In the genomic region with DNA sequence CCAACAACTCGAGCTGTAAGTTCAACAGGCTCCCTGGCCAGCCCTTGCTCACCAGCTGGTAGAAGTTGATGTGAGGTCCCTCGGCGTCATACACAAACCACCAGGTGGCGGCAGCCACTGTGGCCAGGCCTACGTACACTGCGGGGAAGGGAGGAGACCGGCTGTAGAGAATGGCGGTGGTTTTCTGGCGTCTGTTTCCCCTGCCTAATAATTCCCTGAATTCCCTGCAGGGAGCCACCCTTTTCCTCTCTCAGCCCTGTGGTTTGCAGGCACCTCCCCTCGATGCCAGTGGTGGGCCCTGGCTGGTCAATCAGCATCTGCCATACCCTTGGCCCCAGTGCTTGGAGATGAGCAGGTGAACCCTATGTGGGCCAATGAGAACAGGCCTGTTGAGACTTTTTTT, we compare ENCODE assay signal across 8 cellular contexts. TPM values are rescaled to one million over a fixed set of nuclear protein-coding genes. Genes with fewer than 3 reads are reported as not detected.
DNase-seq lines count a peak whose midpoint lies in the region; ATAC-seq and TF ChIP-seq lines count a peak whose summit lies in the region.

No MANE protein-coding gene starts in this region.

- H3K27ac ChIP-seq in OCI-LY3 (ENCODE audit: low read length) (no peak overlapping the region), mammary epithelial cell (ENCODE audit: insufficient read depth, low read depth, low read length) (no peak overlapping the region), thyroid gland (no peak overlapping the region)

- ATAC-seq in left colon (peak; percentile 92), HG02763 (IDR thresholded peaks at IDR 0.05; ENCODE audit: unreplicated experiment) (no peak)

- no peak for TF ChIP-seq POLR2A in thyroid gland (IDR thresholded peaks at IDR 0.05)

- WGBS in mammary epithelial cell (ENCODE audit: low coverage, missing lambda C conversion rate), result 35% methylated on average over 9 of the region's 10 CpGs
- 15 to 25% methylated on average over 5 to 10 of the region's 10 CpGs for WGBS in thyroid gland, 2 donors

- dilution Hi-C loops in mammary epithelial cell (cut with HindIII; ENCODE audit: low sequenced_read_pairs), result loop anchor here (5.0 kb wide), 1 partner anchor 37 kb away; no protein-coding TSS in a partner anchor

- CTCF ChIA-PET in mammary epithelial cell (lab: Charles Lee; ENCODE audit: low non-redundant PET), result interaction anchor here (0.6 kb wide), 1 partner anchor 369 kb away, joined by 3 read pairs; no protein-coding TSS in a partner anchor

- DNase-seq in AG10803 (ENCODE audit: low read depth) (peak; percentile 21), GM20000 (ENCODE audit: low spot score) (peak; percentile 78), mammary epithelial cell (peak; percentile 32), left colon (peak; percentile 64 to 80), thyroid gland (peak; percentile 80 to 83), hippocampal formation (lab: John Stamatoyannopoulos, UW) (no peak)

- H3K36me3 ChIP-seq in OCI-LY3 (replicated peaks; ENCODE audit: low read depth, low read length) (peaks cover 25% of the 10 kb centered on the region), mammary epithelial cell (ENCODE audit: insufficient read depth, low read length) (no peaks in the 10 kb centered on the region), thyroid gland (no peaks in the 10 kb centered on the region)

- H3K4me1 ChIP-seq in OCI-LY3 (ENCODE audit: low read length), result no peaks in the 10 kb centered on the region
- no peaks in the 10 kb centered on the region for H3K4me1 ChIP-seq in mammary epithelial cell (ENCODE audit: insufficient read depth, low read length)
- H3K4me1 ChIP-seq in thyroid gland, result no peaks in the 10 kb centered on the region

- H3K79me2 ChIP-seq in OCI-LY3 (ENCODE audit: low read length) (no peaks in the 10 kb centered on the region), mammary epithelial cell (ENCODE audit: insufficient read depth, low read length) (no peaks in the 10 kb centered on the region)

- H3K4me3 ChIP-seq in AG10803 (ENCODE audit: low read length), result no peak overlapping the region
- H3K4me3 ChIP-seq in OCI-LY3 (ENCODE audit: low read length), result no peak overlapping the region
- no peak overlapping the region for H3K4me3 ChIP-seq in mammary epithelial cell (replicated peaks in 1 of 3; ENCODE audit: insufficient read depth in 1 of 3, low read depth in 2 of 3, low read length in 3 of 3)
- H3K4me3 ChIP-seq in thyroid gland (replicated peaks in 1 of 3), result no peak overlapping the region

- H3K4me2 ChIP-seq in OCI-LY3 (ENCODE audit: low read length), result no peak overlapping the region
- no peak overlapping the region for H3K4me2 ChIP-seq in mammary epithelial cell (ENCODE audit: insufficient read depth, low read depth, low read length)

- in situ Hi-C loops in mammary epithelial cell (cut with MboI; ENCODE audit: low sequenced_read_pairs in 2 of 2), result no loop called here

- H2AFZ ChIP-seq in OCI-LY3 (ENCODE audit: low read depth, low read length) (no peak overlapping the region), mammary epithelial cell (ENCODE audit: low read depth, low read length) (peak overlapping the region; percentile 52)

- no peak overlapping the region for H3K9ac ChIP-seq in OCI-LY3 (ENCODE audit: low read length)
- no peak overlapping the region for H3K9ac ChIP-seq in mammary epithelial cell (ENCODE audit: insufficient read depth, low read length)

- no peaks in the 10 kb centered on the region for H4K20me1 ChIP-seq in OCI-LY3 (ENCODE audit: insufficient read depth, low read length)
- H4K20me1 ChIP-seq in mammary epithelial cell (ENCODE audit: insufficient read depth, low read length), result no peaks in the 10 kb centered on the region

- BruUV-seq in mammary epithelial cell (replicated peaks; lab: Mats Ljungman, UMichigan), result no TSS peak

- intact Hi-C loops in mammary epithelial cell (cut with micrococcal nuclease) (loop anchor here (1.0 to 2.0 kb wide), 4 partner anchors 70 to 478 kb away; no protein-coding TSS in a partner anchor), left colon (cut with DNase I, micrococcal nuclease) (no loop called here), thyroid gland (cut with DNase I) (loop anchor here (5.0 to 10.0 kb wide), 2 partner anchors 67 to 140 kb away; no protein-coding TSS in a partner anchor)

- H3K9me3 ChIP-seq in OCI-LY3 (ENCODE audit: insufficient read depth, low read length), result no peaks in the 10 kb centered on the region
- no peaks in the 10 kb centered on the region for H3K9me3 ChIP-seq in mammary epithelial cell (replicated peaks; ENCODE audit: insufficient read depth, low read length)
- H3K9me3 ChIP-seq in thyroid gland, result no peaks in the 10 kb centered on the region

- H3K27me3 ChIP-seq in OCI-LY3 (ENCODE audit: low read depth, low read length), result no peaks in the 10 kb centered on the region
- no peaks in the 10 kb centered on the region for H3K27me3 ChIP-seq in mammary epithelial cell (ENCODE audit: insufficient read depth, low read length)
- H3K27me3 ChIP-seq in thyroid gland, result no peaks in the 10 kb centered on the region

- TF ChIP-seq CTCF in AG10803 (conservative IDR thresholded peaks at IDR 0.05; ENCODE audit: low read length), result peak; percentile 33
- peak; percentile 48 for TF ChIP-seq CTCF in GM20000 (IDR thresholded peaks at IDR 0.05; ENCODE audit: extremely low read depth, missing control alignments)
- TF ChIP-seq CTCF in OCI-LY3 (IDR thresholded peaks at IDR 0.05; ENCODE audit: low read depth, low read length), result peak; percentile 43
- TF ChIP-seq CTCF in mammary epithelial cell (conservative IDR thresholded peaks at IDR 0.05 in 1 of 2, IDR thresholded peaks at IDR 0.05 in 1 of 2; ENCODE audit: extremely low read depth in 1 of 2, insufficient read depth in 1 of 2, low read depth in 1 of 2, low read length in 2 of 2), result peak; percentile 24 to 65
- peak; percentile 31 to 78 (median 72) for TF ChIP-seq CTCF in thyroid gland (IDR thresholded peaks at IDR 0.05)

RNA-seq across cellular contexts. Expression of gene P2RX1, which starts 18.9 kb away (rescaled TPM):
- total RNA-seq in mammary epithelial cell, result not detected
- polyA plus RNA-seq in mammary epithelial cell, result not detected
- polyA minus RNA-seq in mammary epithelial cell, result not detected
- total RNA-seq in left colon, result 1 to 10 TPM; 2.8 to 5.9 TPM
- under 1 TPM in 3 of 4 donors, not detected in 1; 0.11 to 0.54 (median 0.21) TPM for total RNA-seq in thyroid gland

RNA-seq across cellular contexts. Expression of gene ATP2A3, which starts 29.1 kb away (rescaled TPM):
- total RNA-seq in mammary epithelial cell (under 1 TPM in 1 of 2 donors, not detected in 1; 0.19 TPM), left colon (100 to 1,000 TPM; 276 to 300 TPM), thyroid gland (10 to 100 TPM in 2 of 4 donors, 1 to 10 TPM in 2; 6.9 to 18.6 (median 9.1) TPM)
- polyA plus RNA-seq in mammary epithelial cell, result not detected
- polyA minus RNA-seq in mammary epithelial cell, result not detected

RNA-seq across cellular contexts. Expression of gene CAMKK1, which starts 42.3 kb away (rescaled TPM):
- total RNA-seq in mammary epithelial cell (1 to 10 TPM; 1.8 to 2.0 TPM), left colon (1 to 10 TPM; 5.0 to 6.3 TPM), thyroid gland (10 to 100 TPM in 1 of 4 donors, 1 to 10 TPM in 3; 5.9 to 10.1 (median 7.9) TPM)
- polyA plus RNA-seq in mammary epithelial cell, result 2.6 TPM
- polyA minus RNA-seq in mammary epithelial cell, result 5.6 TPM

Comparison
In these comparisons a context has a peak if more than half of its experiments do, and no peak if none do; other contexts are left out.
1. DNase-seq: peak in AG10803 (single experiment), GM20000 (single experiment), mammary epithelial cell (single experiment), left colon (2 of 2) and thyroid gland (2 of 2); none in hippocampal formation (0 of 2).
2. RNA of gene ATP2A3, which starts 29.1 kb away (total RNA-seq): 276 to 300 TPM in left colon; 6.9 to 18.6 TPM in thyroid gland and 0.19 TPM in mammary epithelial cell; every median in the first group is over 10 times any median in the second.
3. intact Hi-C loops: an anchor here in mammary epithelial cell (1.0 to 2.0 kb wide) and thyroid gland (5.0 to 10.0 kb wide); none called in left colon.
4. Peak in every context shown above with its lines, with median percentiles within 50 percentile points of each other: CTCF ChIP-seq.